ENCODE assay signal across 2 cellular contexts in genomic region chr17:47278561-47278960, GRCh38.
TF ChIP-seq lines count a peak whose summit lies in the region.

No MANE protein-coding gene starts in this region.

TF ChIP-seq in IMR-90, 13 proteins besides CTCF, POLR2A, EP300 and RAD21:
- TF ChIP-seq CHD1 (IDR thresholded peaks at IDR 0.05; ENCODE audit: low read depth, low read length) (no peak), CEBPB (IDR thresholded peaks at IDR 0.05; ENCODE audit: low read depth, low read length) (no peak), RCOR1 (IDR thresholded peaks at IDR 0.05; ENCODE audit: insufficient replicate concordance, low read length) (no peak), RFX5 (IDR thresholded peaks at IDR 0.05; ENCODE audit: low read depth, low read length) (no peak), MXI1 (IDR thresholded peaks at IDR 0.05; ENCODE audit: borderline replicate concordance, low read depth, low read length) (no peak), MAZ (IDR thresholded peaks at IDR 0.05; ENCODE audit: borderline replicate concordance, low read depth, low read length) (no peak), FOS (IDR thresholded peaks at IDR 0.05; ENCODE audit: low read depth, low read length) (no peak), MAFK (IDR thresholded peaks at IDR 0.05; ENCODE audit: low read depth, low read length) (no peak), USF2 (IDR thresholded peaks at IDR 0.05; ENCODE audit: low read depth, low read length) (no peak)

TF ChIP-seq in K562, 482 proteins besides CTCF, POLR2A, EP300 and RAD21:
- TF ChIP-seq TFAM (CRISPR knock-in tag; conservative IDR thresholded peaks at IDR 0.05) (no peak), KLF10 (CRISPR knock-in tag; IDR thresholded peaks at IDR 0.05) (no peak), ZNF449 (CRISPR knock-in tag; IDR thresholded peaks at IDR 0.05) (no peak), MAFG (tag; conservative IDR thresholded peaks at IDR 0.05) (no peak), CBX5 (IDR thresholded peaks at IDR 0.05; ENCODE audit: borderline replicate concordance, low read depth) (no peak), MCM7 (IDR thresholded peaks at IDR 0.05) (no peak), GABPB2 (CRISPR knock-in tag; conservative IDR thresholded peaks at IDR 0.05) (no peak), BRD9 (IDR thresholded peaks at IDR 0.05; ENCODE audit: low read depth, partially characterized antibody) (no peak), CXXC5 (CRISPR knock-in tag; IDR thresholded peaks at IDR 0.05) (no peak), ZNF444 (CRISPR knock-in tag; IDR thresholded peaks at IDR 0.05) (no peak), ZNF146 (CRISPR knock-in tag; IDR thresholded peaks at IDR 0.05; ENCODE audit: unreplicated experiment) (no peak), ARNT (IDR thresholded peaks at IDR 0.05) (no peak), NFATC3 (IDR thresholded peaks at IDR 0.05) (no peak), EWSR1 (IDR thresholded peaks at IDR 0.05; ENCODE audit: borderline replicate concordance, low read depth, partially characterized antibody) (no peak)
- TF ChIP-seq, protein P1, sequence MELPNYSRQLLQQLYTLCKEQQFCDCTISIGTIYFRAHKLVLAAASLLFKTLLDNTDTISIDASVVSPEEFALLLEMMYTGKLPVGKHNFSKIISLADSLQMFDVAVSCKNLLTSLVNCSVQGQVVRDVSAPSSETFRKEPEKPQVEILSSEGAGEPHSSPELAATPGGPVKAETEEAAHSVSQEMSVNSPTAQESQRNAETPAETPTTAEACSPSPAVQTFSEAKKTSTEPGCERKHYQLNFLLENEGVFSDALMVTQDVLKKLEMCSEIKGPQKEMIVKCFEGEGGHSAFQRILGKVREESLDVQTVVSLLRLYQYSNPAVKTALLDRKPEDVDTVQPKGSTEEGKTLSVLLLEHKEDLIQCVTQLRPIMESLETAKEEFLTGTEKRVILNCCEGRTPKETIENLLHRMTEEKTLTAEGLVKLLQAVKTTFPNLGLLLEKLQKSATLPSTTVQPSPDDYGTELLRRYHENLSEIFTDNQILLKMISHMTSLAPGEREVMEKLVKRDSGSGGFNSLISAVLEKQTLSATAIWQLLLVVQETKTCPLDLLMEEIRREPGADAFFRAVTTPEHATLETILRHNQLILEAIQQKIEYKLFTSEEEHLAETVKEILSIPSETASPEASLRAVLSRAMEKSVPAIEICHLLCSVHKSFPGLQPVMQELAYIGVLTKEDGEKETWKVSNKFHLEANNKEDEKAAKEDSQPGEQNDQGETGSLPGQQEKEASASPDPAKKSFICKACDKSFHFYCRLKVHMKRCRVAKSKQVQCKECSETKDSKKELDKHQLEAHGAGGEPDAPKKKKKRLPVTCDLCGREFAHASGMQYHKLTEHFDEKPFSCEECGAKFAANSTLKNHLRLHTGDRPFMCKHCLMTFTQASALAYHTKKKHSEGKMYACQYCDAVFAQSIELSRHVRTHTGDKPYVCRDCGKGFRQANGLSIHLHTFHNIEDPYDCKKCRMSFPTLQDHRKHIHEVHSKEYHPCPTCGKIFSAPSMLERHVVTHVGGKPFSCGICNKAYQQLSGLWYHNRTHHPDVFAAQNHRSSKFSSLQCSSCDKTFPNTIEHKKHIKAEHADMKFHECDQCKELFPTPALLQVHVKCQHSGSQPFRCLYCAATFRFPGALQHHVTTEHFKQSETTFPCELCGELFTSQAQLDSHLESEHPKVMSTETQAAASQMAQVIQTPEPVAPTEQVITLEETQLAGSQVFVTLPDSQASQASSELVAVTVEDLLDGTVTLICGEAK (IDR thresholded peaks at IDR 0.05) = no peak
- TF ChIP-seq, protein P1 (CRISPR knock-in tag; IDR thresholded peaks at IDR 0.05) = no peak
